Comparison of ENCODE assay signal across 27 cellular contexts in the genomic region with DNA sequence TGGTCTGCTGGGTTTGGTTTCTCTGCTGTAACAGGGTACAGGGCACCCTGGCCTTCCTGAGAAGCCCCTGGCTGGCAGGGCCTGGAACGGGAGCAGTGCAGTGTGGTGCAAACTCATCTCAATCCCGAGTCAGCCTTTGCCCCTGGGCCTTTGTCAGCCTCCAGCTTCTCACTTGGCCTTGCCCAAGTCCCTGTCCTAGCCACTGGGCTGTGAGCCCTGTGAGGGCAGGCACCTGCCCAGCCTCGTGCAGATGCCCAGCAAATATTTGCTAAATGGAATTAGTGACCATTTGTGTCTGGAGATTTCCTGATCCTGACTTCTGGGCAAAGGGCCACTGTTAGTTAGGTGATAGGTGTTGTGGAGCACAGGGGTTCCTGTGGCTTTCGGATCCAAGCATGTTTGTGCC.
"Had no signal": no experiment of that assay in that cellular context is flagged by ENCODE, and none has a peak within 500 bp of the region (broad histone marks: within the 10 kb centered on the region; RNA-seq: fewer than 3 reads in every experiment).

No MANE protein-coding gene starts in this region.

- H3K27ac Mint-ChIP-seq: activated CD4-positive, alpha-beta memory T cell treated with anti-CD3 and anti-CD28 coated beads, Interleukin-2, amount 10 ng/mL, durations not matched to agents 7 days and 5 days; activated CD4-positive, alpha-beta T cell treated with anti-CD3 and anti-CD28 coated beads, Interleukin-2, amount 10 ng/mL, durations not matched to agents 24 days and 14 days; activated naive CD4-positive, alpha-beta T cell treated with anti-CD3 and anti-CD28 coated beads, Interleukin-2, amount 50 U/mL, for 72 hours; activated T-cell treated with anti-CD3 and anti-CD28 coated beads, Interleukin-2, amount 50 U/mL, for 24 hours; activated T-helper 17 cell treated with anti-CD3 and anti-CD28 coated beads, Interleukin-2, amount 50 U/mL, for 72 hours; progenitor cell of endocrine pancreas; stimulated activated memory B cell treated with anti-CD40 and anti-IgM and Interleukin-4, amounts not matched to agents 10 μg/mL and 1 μg/mL and 100 μg/mL, for 72 hours; T-cell; T-helper 2 cell treated with Interferon-gamma antibody and Interleukin-4, amounts not matched to agents 5 μg/mL and 100 μg/mL, for 36 hours had no signal

- H3K4me1 ChIP-seq: upper lobe of right lung had no signal

- H3K36me3 Mint-ChIP-seq: activated naive CD4-positive, alpha-beta T cell treated with anti-CD3 and anti-CD28 coated beads, Interleukin-2, amount 50 U/mL, for 72 hours; stimulated activated memory B cell treated with anti-CD40 and anti-IgM and Interleukin-4, amounts not matched to agents 10 μg/mL and 1 μg/mL and 100 μg/mL, for 72 hours; T-cell had no signal

- H3K9me3 ChIP-seq: ascending aorta, thoracic aorta, upper lobe of right lung had no signal

- FAIRE-seq: endothelial cell of umbilical vein, frontal cortex, small intestine had no signal

- H3K36me3 ChIP-seq: ascending aorta, upper lobe of right lung had no signal

- H3K4me3 Mint-ChIP-seq: activated CD4-positive, alpha-beta memory T cell treated with anti-CD3 and anti-CD28 coated beads, Interleukin-2, amount 10 ng/mL, durations not matched to agents 7 days and 5 days; activated CD4-positive, alpha-beta T cell treated with anti-CD3 and anti-CD28 coated beads, Interleukin-2, amount 10 ng/mL, durations not matched to agents 24 days and 14 days; activated T-cell treated with anti-CD3 and anti-CD28 coated beads, Interleukin-2, amount 50 U/mL, for 24 hours; activated T-helper 17 cell treated with anti-CD3 and anti-CD28 coated beads, Interleukin-2, amount 50 U/mL, for 72 hours; nephron progenitor cell; stimulated activated memory B cell treated with anti-CD40 and anti-IgM and Interleukin-4, amounts not matched to agents 10 μg/mL and 1 μg/mL and 100 μg/mL, for 72 hours; T-cell; T-helper 2 cell treated with Interferon-gamma antibody and Interleukin-4, amounts not matched to agents 5 μg/mL and 100 μg/mL, for 36 hours had no signal

- H3K9me3 Mint-ChIP-seq: activated CD4-positive, alpha-beta memory T cell treated with anti-CD3 and anti-CD28 coated beads, Interleukin-2, amount 10 ng/mL, durations not matched to agents 7 days and 5 days; activated CD4-positive, alpha-beta T cell treated with anti-CD3 and anti-CD28 coated beads, Interleukin-2, amount 10 ng/mL, durations not matched to agents 24 days and 14 days; activated naive CD4-positive, alpha-beta T cell treated with anti-CD3 and anti-CD28 coated beads, Interleukin-2, amount 50 U/mL, for 72 hours; activated T-cell treated with anti-CD3 and anti-CD28 coated beads, Interleukin-2, amount 50 U/mL, for 24 hours; activated T-helper 17 cell treated with anti-CD3 and anti-CD28 coated beads, Interleukin-2, amount 50 U/mL, for 72 hours; stimulated activated memory B cell treated with anti-CD40 and anti-IgM and Interleukin-4, amounts not matched to agents 10 μg/mL and 1 μg/mL and 100 μg/mL, for 72 hours; T-cell; T-helper 2 cell treated with Interferon-gamma antibody and Interleukin-4, amounts not matched to agents 5 μg/mL and 100 μg/mL, for 36 hours had no signal

- H3K4me1 Mint-ChIP-seq: nephron progenitor cell; stimulated activated memory B cell treated with anti-CD40 and anti-IgM and Interleukin-4, amounts not matched to agents 10 μg/mL and 1 μg/mL and 100 μg/mL, for 72 hours had no signal

- H3K27me3 ChIP-seq: ascending aorta, upper lobe of right lung had no signal

- H3K4me3 ChIP-seq: ascending aorta, thoracic aorta, upper lobe of right lung had no signal

- ATAC-seq: activated CD4-positive, CD25-positive, alpha-beta regulatory T cell treated with anti-CD3 and anti-CD28 coated beads, Interleukin-2, amount 50 U/mL, for 24 hours; activated naive CD4-positive, alpha-beta T cell treated with anti-CD3 and anti-CD28 coated beads, Interleukin-2, amount 50 U/mL, for 72 hours; activated T-helper 17 cell treated with anti-CD3 and anti-CD28 coated beads, Interleukin-2, amount 50 U/mL, for 72 hours; esophagus mucosa; stimulated activated memory B cell treated with anti-CD40 and anti-IgM and Interleukin-4, amounts not matched to agents 10 μg/mL and 1 μg/mL and 100 μg/mL, for 72 hours; T-cell; upper lobe of right lung had no signal

- DNase-seq: activated CD4-positive, alpha-beta memory T cell treated with anti-CD3 and anti-CD28 coated beads, Interleukin-2, amount 10 ng/mL, durations not matched to agents 7 days and 5 days; activated CD4-positive, alpha-beta T cell treated with anti-CD3 and anti-CD28 coated beads, Interleukin-2, amount 10 ng/mL, durations not matched to agents 24 days and 14 days; activated T-cell treated with anti-CD3 and anti-CD28 coated beads, Interleukin-2, amount 50 U/mL, for 24 hours; central memory CD4-positive, alpha-beta T cell; effector memory CD4-positive, alpha-beta T cell; glutamatergic neuron; hippocampal formation; mesenchymal stem cell; nephron progenitor cell; occipital lobe; retina; small intestine; stimulated activated CD4-positive, alpha-beta T cell treated with anti-CD3 and anti-CD28 coated beads, Interleukin-2, amount 100 ng/mL, for 24 hours; T-cell; upper lobe of right lung had no signal

- H3K27ac ChIP-seq: upper lobe of right lung, VCaP had no signal
